In genomic region chr9:19781240-19781639, GRCh38 we compare ENCODE assay signal across 21 cellular contexts. TPM values are rescaled to one million over a fixed set of nuclear protein-coding genes. Genes with fewer than 3 reads are reported as not detected.
"Had no signal": no experiment of that assay in that cellular context is flagged by ENCODE, and none has a peak within 500 bp of the region (broad histone marks: within the 10 kb centered on the region; RNA-seq: fewer than 3 reads in every experiment).

No MANE protein-coding gene starts in this region.

- H3K9ac ChIP-seq: parathyroid adenoma had no signal

- H3K79me2 ChIP-seq: parathyroid adenoma had no signal

- H3K4me1 ChIP-seq: heart right ventricle, parathyroid adenoma, psoas muscle, spleen, testis, tibial nerve had no signal

- FAIRE-seq: frontal cortex, islet of Langerhans had no signal

- ATAC-seq: psoas muscle; sciatic nerve; stimulated activated naive B cell treated with anti-CD40 and anti-IgM and Interleukin-4, amounts not matched to agents 10 μg/mL and 1 μg/mL and 100 μg/mL, for 72 hours; stimulated activated naive CD8-positive, alpha-beta T cell treated with anti-CD3 and anti-CD28 coated beads, Interleukin-15, amount 100 ng/mL, for 72 hours had no signal

- H3K27ac ChIP-seq: coronary artery, heart right ventricle, parathyroid adenoma, psoas muscle, spleen, testis, tibial nerve had no signal

- H3K36me3 ChIP-seq: heart right ventricle, spleen, tibial nerve had no signal

- H2AFZ ChIP-seq: parathyroid adenoma had no signal

- H3K4me3 ChIP-seq: coronary artery, heart right ventricle, psoas muscle, spleen, testis, tibial nerve had no signal

- H3K9me3 ChIP-seq: heart right ventricle, spleen, testis, tibial nerve had no signal

- H3K27me3 ChIP-seq: spleen, testis, tibial nerve had no signal

- DNase-seq: effector CD8-positive, alpha-beta T cell; heart right ventricle; kidney glomerular epithelial cell; naive B cell; occipital lobe; psoas muscle; spleen; stimulated activated CD4-positive, alpha-beta T cell treated with anti-CD3 and anti-CD28 coated beads, Interleukin-2, amount 100 ng/mL, for 24 hours; stimulated activated CD4-positive, alpha-beta T cell treated with anti-CD3 and anti-CD28 coated beads, Interleukin-4, amount 100 ng/mL, for 4 hours; stimulated activated naive B cell treated with anti-CD40 and anti-IgM and Interleukin-4, amounts not matched to agents 10 μg/mL and 1 μg/mL and 100 μg/mL, for 72 hours; stimulated activated naive CD8-positive, alpha-beta T cell treated with anti-CD3 and anti-CD28 coated beads, Interleukin-15, amount 100 ng/mL, for 72 hours; testis had no signal

RNA-seq across cellular contexts. Expression of gene SLC24A2, which starts 7.6 kb away (rescaled TPM):
- total RNA-seq: dermis microvascular lymphatic vessel endothelial cell, lung microvascular endothelial cell, spleen, tibial nerve had no signal
- polyA plus RNA-seq: esophagus had no signal
